Comparison of ENCODE assay signal across 34 cellular contexts in genomic region chr2:229212241-229212640, GRCh38. TPM values are rescaled to one million over a fixed set of nuclear protein-coding genes. Genes with fewer than 3 reads are reported as not detected.
"Had no signal": no experiment of that assay in that cellular context is flagged by ENCODE, and none has a peak within 500 bp of the region (broad histone marks: within the 10 kb centered on the region; RNA-seq: fewer than 3 reads in every experiment).

No MANE protein-coding gene starts in this region.

- H3K4me1 ChIP-seq: Peyer's patch had no signal

- H3K4me3 ChIP-seq: adrenal gland, Peyer's patch had no signal

- H3K27ac ChIP-seq: adrenal gland, Peyer's patch, WERI-Rb-1 had no signal

- H3K9me3 ChIP-seq: adrenal gland, Peyer's patch had no signal

- DNase-seq: activated CD4-positive, alpha-beta T cell treated with anti-CD3 and anti-CD28 coated beads for 1 hour; activated CD4-positive, alpha-beta T cell treated with anti-CD3 and anti-CD28 coated beads for 48 hours; activated CD4-positive, alpha-beta T cell treated with anti-CD3 and anti-CD28 coated beads, Interleukin-2, amount 50 U/mL, for 4 hours; activated CD4-positive, CD25-positive, alpha-beta regulatory T cell; activated CD8-positive, alpha-beta T cell treated with anti-CD3 and anti-CD28 coated beads for 36 hours; activated effector memory CD4-positive, alpha-beta T cell treated with anti-CD3 and anti-CD28 coated beads, Interleukin-2, amount 50 U/mL, for 16 hours; activated naive CD4-positive, alpha-beta T cell treated with Interleukin-2 at 50 U/mL for 16 hours; activated T-cell treated with anti-CD3 and anti-CD28 coated beads, Interleukin-2, amount 50 U/mL, for 1 hour; activated T-cell treated with anti-CD3 and anti-CD28 coated beads, Interleukin-2, amount 50 U/mL, for 72 hours; adrenal gland; anterior cingulate cortex; Kasumi-1; KG1; NCI-H1092 treated with DMSO at 0.1 percent for 48 hours; NCI-H1417; NCI-H146; NCI-H187; NCI-H2029 treated with DMSO at 0.1 percent for 48 hours; NCI-H2107; NCI-H2171; NCI-H510A; NCI-H526; NCI-H748 treated with DMSO at 0.1 percent for 48 hours; NK-92 treated with Interleukin-12 subunit alpha and Interleukin-12 subunit beta, amount 100 ng/mL, for 24 hours; PC-3; Peyer's patch; RPMI8226; SW 1271; T-helper 1 cell; T-helper 2 cell; T-helper 9 cell; WERI-Rb-1 had no signal

- H3K27me3 ChIP-seq: adrenal gland, Peyer's patch had no signal

- H3K36me3 ChIP-seq: adrenal gland, Peyer's patch, WERI-Rb-1 had no signal

- ATAC-seq: activated CD8-positive, alpha-beta T cell treated with anti-CD3 and anti-CD28 coated beads for 36 hours; activated T-cell treated with anti-CD3 and anti-CD28 coated beads, Interleukin-2, amount 50 U/mL, for 72 hours; activated T-helper 17 cell treated with anti-CD3 and anti-CD28 coated beads, Interleukin-2, amount 50 U/mL, for 72 hours; PC-3 had no signal

RNA-seq across cellular contexts. Expression of gene PID1, which starts 58.8 kb away (rescaled TPM):
- total RNA-seq: activated CD8-positive, alpha-beta memory T cell treated with anti-CD3 and anti-CD28 coated beads for 36 hours; activated CD8-positive, alpha-beta T cell treated with anti-CD3 and anti-CD28 coated beads for 36 hours; activated T-cell treated with anti-CD3 and anti-CD28 coated beads, Interleukin-2, amount 50 U/mL, for 72 hours; activated T-helper 17 cell treated with anti-CD3 and anti-CD28 coated beads, Interleukin-2, amount 50 U/mL, for 72 hours had no signal
